ENCODE assay signal across 18 cellular contexts in the genomic region with DNA sequence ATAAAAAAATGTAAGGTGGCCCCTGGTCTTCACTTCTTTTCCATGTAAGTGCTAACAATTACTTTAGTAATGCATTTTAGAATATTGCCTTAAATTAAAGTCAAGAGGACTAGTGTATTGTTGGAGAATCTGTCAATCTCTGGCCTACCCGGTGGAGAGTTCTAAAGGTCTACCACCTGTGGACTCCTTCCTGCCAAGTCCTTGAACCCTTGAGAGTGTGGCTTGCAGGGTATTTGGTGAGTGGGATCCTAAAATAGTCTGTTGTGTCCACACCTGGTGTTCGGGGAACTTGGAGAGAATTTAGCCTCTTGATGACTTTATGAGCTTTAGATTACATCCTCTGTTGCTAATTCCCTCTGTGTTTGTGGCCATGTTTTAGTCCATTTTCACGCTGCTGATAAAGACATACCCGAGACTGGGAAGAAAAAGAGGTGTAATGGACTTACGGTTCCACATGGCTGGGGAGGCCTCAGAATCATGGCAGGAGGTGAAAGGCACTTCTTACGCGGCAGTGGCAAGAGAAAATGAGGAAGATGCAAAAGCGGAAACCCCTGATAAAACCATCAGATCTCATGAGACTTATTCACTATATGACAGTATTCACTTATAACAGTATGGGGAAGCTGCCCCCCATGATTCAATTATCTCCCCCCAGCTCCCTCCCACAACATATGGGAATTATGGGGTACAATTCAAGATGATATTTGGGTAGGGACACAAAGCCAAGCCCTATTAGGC. TPM values are rescaled to one million over a fixed set of nuclear protein-coding genes. Genes with fewer than 3 reads are reported as not detected.
A peak's percentile ranks its signal among the peaks of the same experiment; 100 is the strongest.
DNase-seq lines count a peak whose midpoint lies in the region; ATAC-seq and TF ChIP-seq lines count a peak whose summit lies in the region.
"Had no signal": no experiment of that assay in that cellular context is flagged by ENCODE, and none has a peak within 500 bp of the region (broad histone marks: within the 10 kb centered on the region; RNA-seq: fewer than 3 reads in every experiment).

No MANE protein-coding gene starts in this region.

- H2BK15ac ChIP-seq in IMR-90 (ENCODE audit: low read depth, low read length) (0 out of 3 replicates have a peak overlapping the region, but pooled peaks have one; percentile 13), H9 (ENCODE audit: low read depth, low read length) (no peak overlapping the region)

- H2BK12ac ChIP-seq in H9 (ENCODE audit: insufficient read length, low read depth, low read length), result no peak overlapping the region

- in situ Hi-C loops in IMR-90 (cut with MboI; ENCODE audit: low sequenced_read_pairs), result no loop called here

- CTCF ChIA-PET in IMR-90 (lab: Yijun Ruan, JAX), result interaction anchor here (0.6 kb wide), 1 partner anchor 1426 kb away, joined by 3 read pairs; no protein-coding TSS in a partner anchor

- no peak overlapping the region for H3T11ph ChIP-seq in H9 (ENCODE audit: low read length)

- H3K27me3 ChIP-seq in BLaER1 treated with 17β-estradiol and CSF1 and Interleukin-3, amounts not matched to agents 10 nM and 100 nM, result no peaks in the 10 kb centered on the region
- H3K27me3 ChIP-seq in IMR-90 (ENCODE audit: control insufficient read depth, insufficient read depth, low read length), result no peaks in the 10 kb centered on the region
- no peaks in the 10 kb centered on the region for H3K27me3 ChIP-seq in SU-DHL-6 (ENCODE audit: low read length)
- H3K27me3 ChIP-seq in psoas muscle (ENCODE audit: insufficient read depth in 3 of 3, low read length in 2 of 3), result no peaks in the 10 kb centered on the region
- no peaks in the 10 kb centered on the region for H3K27me3 ChIP-seq in MG63
- no peaks in the 10 kb centered on the region for H3K27me3 ChIP-seq in H9 (ENCODE audit: insufficient read depth, low read length)
- H3K27me3 ChIP-seq: Peyer's patch had no signal

- H3K27ac ChIP-seq in BLaER1 treated with 17β-estradiol and CSF1 and Interleukin-3, amounts not matched to agents 10 nM and 100 nM, result peak overlapping the region; percentile 75 to 96 (median 85)
- H3K27ac ChIP-seq in IMR-90 (ENCODE audit: insufficient read depth, low read length), result no peak overlapping the region
- peak overlapping the region; percentile 99 for H3K27ac ChIP-seq in SU-DHL-6 (ENCODE audit: low read depth, low read length)
- peak overlapping the region; percentile 79 for H3K27ac ChIP-seq in psoas muscle
- H3K27ac ChIP-seq in H9 (ENCODE audit: insufficient read length, low read depth, low read length), result no peak overlapping the region
- H3K27ac ChIP-seq: Peyer's patch had no signal

- peaks cover 18 to 74% (median 64%) of the 10 kb centered on the region in 11 experiments; a peak in 21 of 22 replicates for H3K9me3 ChIP-seq in BLaER1 treated with 17β-estradiol and CSF1 and Interleukin-3, amounts not matched to agents 10 nM and 100 nM (replicated peaks in 1 of 11)
- H3K9me3 ChIP-seq in IMR-90 (ENCODE audit: control insufficient read depth, insufficient read depth, low read length) (no peaks in the 10 kb centered on the region), SU-DHL-6 (ENCODE audit: insufficient read depth, low read length) (no peaks in the 10 kb centered on the region; the same call in 1 of the 2 replicates), psoas muscle (peaks cover 6% of the 10 kb centered on the region), MG63 (peaks cover 2% of the 10 kb centered on the region), H9 (ENCODE audit: control insufficient read depth, low read depth, low read length) (peaks cover 5% of the 10 kb centered on the region)
- H3K9me3 ChIP-seq: SK-N-SH had no signal

- no TSS peak for BruUV-seq in IMR-90 (replicated peaks; lab: Mats Ljungman, UMichigan)

- H2AK9ac ChIP-seq in IMR-90 (replicated peaks; ENCODE audit: low read depth, low read length, poor library complexity), result no peak overlapping the region

- H3K79me2 ChIP-seq in SU-DHL-6 (ENCODE audit: insufficient read depth, low read length), result no peaks in the 10 kb centered on the region
- H3K79me2 ChIP-seq in H9 (ENCODE audit: insufficient read depth, low read length), result no peaks in the 10 kb centered on the region

- no peaks in the 10 kb centered on the region for H3K23me2 ChIP-seq in H9 (ENCODE audit: insufficient read length, low read depth, low read length, poor library complexity, severe bottlenecking)

- H3K4me3 ChIP-seq in BLaER1 treated with 17β-estradiol and CSF1 and Interleukin-3, amounts not matched to agents 10 nM and 100 nM, result peak overlapping the region in 6 of 10 experiments; percentile 4 to 40 (median 25); a peak in 7 of 20 replicates
- no peak overlapping the region for H3K4me3 ChIP-seq in IMR-90 (ENCODE audit: insufficient read depth, low read depth, low read length)
- peak overlapping the region; percentile 33 for H3K4me3 ChIP-seq in SU-DHL-6 (ENCODE audit: insufficient read depth, low read length, poor library complexity, severe bottlenecking)
- no peak overlapping the region for H3K4me3 ChIP-seq in psoas muscle
- no peak overlapping the region for H3K4me3 ChIP-seq in MG63
- H3K4me3 ChIP-seq: HAP-1, Peyer's patch had no signal

- TF ChIP-seq POLR2A in IMR-90 (IDR thresholded peaks at IDR 0.05; ENCODE audit: low read depth, low read length), result no peak

- H2BK5ac ChIP-seq in IMR-90 (ENCODE audit: low read depth, low read length, poor library complexity, severe bottlenecking), result no peak overlapping the region
- no peak overlapping the region for H2BK5ac ChIP-seq in H9 (ENCODE audit: insufficient read length, low read length)

- no peaks in the 10 kb centered on the region for H4K20me1 ChIP-seq in BLaER1 treated with 17β-estradiol and CSF1 and Interleukin-3, amounts not matched to agents 10 nM and 100 nM
- H4K20me1 ChIP-seq in IMR-90 (ENCODE audit: insufficient read depth, low read length), result no peaks in the 10 kb centered on the region
- no peaks in the 10 kb centered on the region for H4K20me1 ChIP-seq in SU-DHL-6 (ENCODE audit: low read depth, low read length)
- no peaks in the 10 kb centered on the region for H4K20me1 ChIP-seq in H9 (ENCODE audit: control insufficient read depth, insufficient read depth, insufficient read length)

- H4K91ac ChIP-seq in IMR-90 (ENCODE audit: insufficient read depth, low read depth, low read length), result no peak overlapping the region
- H4K91ac ChIP-seq in H9 (ENCODE audit: insufficient read length, low read depth, low read length), result no peak overlapping the region

- no peaks in the 10 kb centered on the region for H3K27me3 Mint-ChIP-seq in H9 (ENCODE audit: low read depth)
- H3K27me3 Mint-ChIP-seq: IgD-negative memory B cell had no signal

- POLR2A ChIA-PET in IMR-90 (lab: Charles Lee; ENCODE audit: unreplicated experiment), result no interaction called here

- no peak overlapping the region for H3K56ac ChIP-seq in IMR-90 (ENCODE audit: extremely low read depth, insufficient read depth, low read length)
- no peak overlapping the region for H3K56ac ChIP-seq in H9 (ENCODE audit: insufficient read length, low read depth, low read length)

- peaks cover 57 to 100% (median 81%) of the 10 kb centered on the region in 10 experiments for H3K4me1 ChIP-seq in BLaER1 treated with 17β-estradiol and CSF1 and Interleukin-3, amounts not matched to agents 10 nM and 100 nM
- H3K4me1 ChIP-seq in IMR-90 (ENCODE audit: control insufficient read depth, insufficient read depth, low read length) (peaks cover 2% of the 10 kb centered on the region; the same call in 1 of the 2 replicates), psoas muscle (peaks cover 30% of the 10 kb centered on the region), H9 (ENCODE audit: insufficient read depth, low read length) (no peaks in the 10 kb centered on the region; the same call in 1 of the 2 replicates)
- H3K4me1 ChIP-seq: HAP-1, Peyer's patch had no signal

- DNase-seq in IMR-90, result no peak
- DNase-seq in psoas muscle, result no peak
- no peak for DNase-seq in globus pallidus (ENCODE audit: low spot score)
- no peak for DNase-seq in MG63
- DNase-seq in H9, result no peak
- DNase-seq: CD8-positive, alpha-beta T cell; EL; NCI-H1092; NCI-H1694; NCI-H2107; Peyer's patch; Right ventricle myocardium superior; SK-N-SH had no signal

- peaks cover 2% of the 10 kb centered on the region for H3K9me1 ChIP-seq in IMR-90 (ENCODE audit: insufficient read depth, low read length)

- peaks cover 0 to 4% (median 0%) of the 10 kb centered on the region in 3 experiments; a peak in 2 of 7 replicates for H3K36me3 Mint-ChIP-seq in H9 (ENCODE audit: insufficient read depth in 1 of 3, low read depth in 3 of 3)
- H3K36me3 Mint-ChIP-seq: CD8-positive, alpha-beta T cell had no signal

- H3K9me2 ChIP-seq in SU-DHL-6 (replicated peaks; ENCODE audit: insufficient read depth, low read length), result no peaks in the 10 kb centered on the region
- H3K9me2 ChIP-seq: SK-N-SH had no signal

- peaks cover 8 to 12% of the 10 kb centered on the region in 2 experiments for H3K4me1 Mint-ChIP-seq in H9

- peak overlapping the region; percentile 10 to 77 (median 64); a peak in 16 of 22 replicates for H3K9ac ChIP-seq in BLaER1 treated with 17β-estradiol and CSF1 and Interleukin-3, amounts not matched to agents 10 nM and 100 nM
- no peak overlapping the region for H3K9ac ChIP-seq in IMR-90 (ENCODE audit: low read depth, low read length)
- peak overlapping the region; percentile 50; the same call in 1 of the 2 replicates for H3K9ac ChIP-seq in SU-DHL-6 (ENCODE audit: low read length)
- H3K9ac ChIP-seq in H9 (ENCODE audit: extremely low read depth, insufficient read length, low read length), result no peak overlapping the region
- H3K9ac ChIP-seq: SK-N-SH had no signal

- no peaks in the 10 kb centered on the region for H3K79me1 ChIP-seq in IMR-90 (ENCODE audit: low read depth in 1 of 2, low read length in 2 of 2)
- no peaks in the 10 kb centered on the region for H3K79me1 ChIP-seq in H9 (ENCODE audit: insufficient read depth, low read depth, low read length, poor library complexity, severe bottlenecking)

- intact Hi-C loops in IMR-90 (cut with micrococcal nuclease) (no loop called here), psoas muscle (cut with DNase I) (no loop called here)

- peaks cover 0 to 15% (median 0%) of the 10 kb centered on the region in 11 experiments; a peak in 2 of 22 replicates for H3K36me3 ChIP-seq in BLaER1 treated with 17β-estradiol and CSF1 and Interleukin-3, amounts not matched to agents 10 nM and 100 nM
- H3K36me3 ChIP-seq in IMR-90 (ENCODE audit: control insufficient read depth, insufficient read depth, low read length) (no peaks in the 10 kb centered on the region), SU-DHL-6 (ENCODE audit: low read length) (peaks cover 7% of the 10 kb centered on the region; the same call in 1 of the 2 replicates), psoas muscle (ENCODE audit: insufficient read depth in 1 of 2, low read depth in 1 of 2) (no peaks in the 10 kb centered on the region), MG63 (no peaks in the 10 kb centered on the region)
- H3K36me3 ChIP-seq: HAP-1, Peyer's patch had no signal

- ATAC-seq in IMR-90 (ENCODE audit: low read depth) (no peak), psoas muscle (peak; percentile 50 to 84 (median 76))
- ATAC-seq: CD8-positive, alpha-beta T cell had no signal

- H3K4ac ChIP-seq in IMR-90 (ENCODE audit: low read depth, low read length) (no peak overlapping the region), H9 (ENCODE audit: low read depth, low read length) (no peak overlapping the region)

- H2AK5ac ChIP-seq in IMR-90 (ENCODE audit: low read depth, low read length) (no peak overlapping the region), H9 (ENCODE audit: insufficient read length, low read length) (no peak overlapping the region)

- H3K9me3 Mint-ChIP-seq in H9, result peaks cover 7 to 8% of the 10 kb centered on the region in 2 experiments; a peak in 3 of 5 replicates

- WGBS in IMR-90 (ENCODE audit: extremely low coverage in 2 of 2, insufficient read length in 1 of 2), 2 experiments, result 80% methylated on average over 1 of the region's 8 CpGs; no CpG with 5 or more reads in 1 of the 2 experiments
- 61 to 74% (median 63%) methylated on average over 8 of the region's 8 CpGs for WGBS in psoas muscle, 3 donors
- no CpG with 5 or more reads among the region's 8 CpGs for WGBS in H9 (ENCODE audit: extremely low coverage, insufficient read length, low lambda C conversion rate)

- dilution Hi-C loops in IMR-90 (cut with HindIII; ENCODE audit: low sequenced_read_pairs, unreplicated experiment), result no loop called here

- H2BK20ac ChIP-seq in IMR-90 (ENCODE audit: low read depth, low read length) (0 out of 2 replicates have a peak overlapping the region, but pooled peaks have one; percentile 34), H9 (ENCODE audit: low read depth, low read length, poor library complexity, severe bottlenecking) (no peak overlapping the region)

- H4K8ac ChIP-seq in IMR-90 (ENCODE audit: low read depth in 2 of 2, low read length in 2 of 2), result no peak overlapping the region
- H4K8ac ChIP-seq in H9 (replicated peaks; ENCODE audit: insufficient read length, low read depth, low read length), result no peak overlapping the region

- H4K5ac ChIP-seq in IMR-90 (ENCODE audit: low read depth, low read length), result no peak overlapping the region
- no peak overlapping the region for H4K5ac ChIP-seq in H9 (ENCODE audit: insufficient read length, low read depth, low read length)

- no peak for TF ChIP-seq CTCF in IMR-90 (conservative IDR thresholded peaks at IDR 0.05; ENCODE audit: low read depth, low read length)
- no peak for TF ChIP-seq CTCF in SU-DHL-6 (IDR thresholded peaks at IDR 0.05; ENCODE audit: insufficient read depth, low read length, poor library complexity, severe bottlenecking)
- TF ChIP-seq CTCF in psoas muscle (IDR thresholded peaks at IDR 0.05), result no peak
- no peak for TF ChIP-seq CTCF in H9 (conservative IDR thresholded peaks at IDR 0.05)

- peaks cover 16% of the 10 kb centered on the region for H3F3A ChIP-seq in SU-DHL-6 (ENCODE audit: insufficient read depth)

- H3K4me2 ChIP-seq in BLaER1 treated with 17β-estradiol and CSF1 and Interleukin-3, amounts not matched to agents 10 nM and 100 nM, result peak overlapping the region; percentile 52 to 81 (median 66)
- H3K4me2 ChIP-seq in IMR-90 (ENCODE audit: low read depth, low read length) (no peak overlapping the region), SU-DHL-6 (ENCODE audit: low read depth, low read length, poor library complexity, severe bottlenecking) (peak overlapping the region; percentile 86), H9 (ENCODE audit: insufficient read depth, insufficient read length, low read length) (no peak overlapping the region)
- H3K4me2 ChIP-seq: SK-N-SH had no signal

- H3K14ac ChIP-seq in IMR-90 (replicated peaks; ENCODE audit: low read depth, low read length) (no peak overlapping the region), H9 (ENCODE audit: insufficient read depth, low read length) (no peak overlapping the region)

- H3K18ac ChIP-seq in IMR-90 (ENCODE audit: low read depth, low read length) (no peak overlapping the region), H9 (ENCODE audit: insufficient read length, low read depth, low read length) (no peak overlapping the region)

- H2BK120ac ChIP-seq in IMR-90 (ENCODE audit: low read depth, low read length), result peak overlapping the region; percentile 6; the same call in 1 of the 2 replicates
- H2BK120ac ChIP-seq in H9 (ENCODE audit: low read depth, low read length, poor library complexity, severe bottlenecking), result no peak overlapping the region

- TF ChIP-seq RAD21 in IMR-90 (IDR thresholded peaks at IDR 0.05; ENCODE audit: low read length), result no peak

- H3K4me3 Mint-ChIP-seq in H9, result no peak overlapping the region
- H3K4me3 Mint-ChIP-seq: CD8-positive, alpha-beta T cell had no signal

- H3K27ac Mint-ChIP-seq in H9, result peak overlapping the region in 1 of 3 experiments; percentile 52; a peak in 1 of 7 replicates
- H3K27ac Mint-ChIP-seq: CD8-positive, alpha-beta T cell; IgD-negative memory B cell had no signal

- H3K23ac ChIP-seq in IMR-90 (ENCODE audit: low read depth, low read length) (no peak overlapping the region), H9 (ENCODE audit: insufficient read length, low read depth, low read length) (no peak overlapping the region)

- H2AFZ ChIP-seq in IMR-90 (replicated peaks; ENCODE audit: low read length, poor library complexity), result no peak overlapping the region
- no peak overlapping the region for H2AFZ ChIP-seq in SU-DHL-6 (ENCODE audit: low read depth, low read length, severe bottlenecking)
- no peak overlapping the region for H2AFZ ChIP-seq in H9 (ENCODE audit: low read length)

RNA-seq across cellular contexts. Expression of gene DDIT4L, which starts 23.8 kb away (rescaled TPM):
- total RNA-seq in IMR-90 (2012; rRNA removed) (3.9 and 7.8 TPM in 2 replicates), psoas muscle (100 to 1,000 TPM; 101 to 403 (median 275) TPM), H9 (2021) (2.1 TPM in 2 replicates)
- polyA plus RNA-seq in IMR-90 (2012; rRNA removed) (2.2 and 3.1 TPM in 2 replicates), psoas muscle (100 to 1,000 TPM in 2 of 3 donors, 10 to 100 TPM in 1; 84.2 to 160 (median 107) TPM)
- polyA plus RNA-seq in IMR-90 (2012; cell fraction: cytosol; rRNA removed), result 0.37 and 0.63 TPM in 2 replicates
- 0.21 and 1.9 TPM in 2 replicates for polyA plus RNA-seq in IMR-90 (2012; cell fraction: nucleus; rRNA removed; ENCODE audit: low replicate concordance)
- total RNA-seq in MG63 (2014; rRNA removed; shearing (Covaris generic); ENCODE audit: low replicate concordance), result 0.07 and 0.44 TPM in 2 replicates
- total RNA-seq: HT-29 had no signal
- polyA plus RNA-seq: IgD-negative memory B cell had no signal

Comparison
In these comparisons a context has a peak if more than half of its experiments do, and no peak if none do; other contexts are left out.
1. H3K27ac ChIP-seq: peak in BLaER1 treated with 17β-estradiol and CSF1 and Interleukin-3, amounts not matched to agents 10 nM and 100 nM (11 of 11), SU-DHL-6 (single experiment) and psoas muscle (single experiment); none in IMR-90 (single experiment) and H9 (single experiment).
2. H3K4me2 ChIP-seq: peak in BLaER1 treated with 17β-estradiol and CSF1 and Interleukin-3, amounts not matched to agents 10 nM and 100 nM (11 of 11) and SU-DHL-6 (single experiment); none in IMR-90 (single experiment) and H9 (single experiment).
3. H3K4me3 ChIP-seq: peak in BLaER1 treated with 17β-estradiol and CSF1 and Interleukin-3, amounts not matched to agents 10 nM and 100 nM (6 of 10) and SU-DHL-6 (single experiment); none in IMR-90 (single experiment), psoas muscle (single experiment) and MG63 (single experiment).
4. H3K9ac ChIP-seq: peak in BLaER1 treated with 17β-estradiol and CSF1 and Interleukin-3, amounts not matched to agents 10 nM and 100 nM (11 of 11) and SU-DHL-6 (single experiment); none in IMR-90 (single experiment) and H9 (single experiment).
5. RNA of gene DDIT4L, which starts 23.8 kb away (total RNA-seq): 101 to 403 TPM in psoas muscle; 3.9 to 7.8 TPM in IMR-90, 2.1 TPM in H9 and 0.07 to 0.44 TPM in MG63; every median in the first group is over 10 times any median in the second.